In the genomic region with DNA sequence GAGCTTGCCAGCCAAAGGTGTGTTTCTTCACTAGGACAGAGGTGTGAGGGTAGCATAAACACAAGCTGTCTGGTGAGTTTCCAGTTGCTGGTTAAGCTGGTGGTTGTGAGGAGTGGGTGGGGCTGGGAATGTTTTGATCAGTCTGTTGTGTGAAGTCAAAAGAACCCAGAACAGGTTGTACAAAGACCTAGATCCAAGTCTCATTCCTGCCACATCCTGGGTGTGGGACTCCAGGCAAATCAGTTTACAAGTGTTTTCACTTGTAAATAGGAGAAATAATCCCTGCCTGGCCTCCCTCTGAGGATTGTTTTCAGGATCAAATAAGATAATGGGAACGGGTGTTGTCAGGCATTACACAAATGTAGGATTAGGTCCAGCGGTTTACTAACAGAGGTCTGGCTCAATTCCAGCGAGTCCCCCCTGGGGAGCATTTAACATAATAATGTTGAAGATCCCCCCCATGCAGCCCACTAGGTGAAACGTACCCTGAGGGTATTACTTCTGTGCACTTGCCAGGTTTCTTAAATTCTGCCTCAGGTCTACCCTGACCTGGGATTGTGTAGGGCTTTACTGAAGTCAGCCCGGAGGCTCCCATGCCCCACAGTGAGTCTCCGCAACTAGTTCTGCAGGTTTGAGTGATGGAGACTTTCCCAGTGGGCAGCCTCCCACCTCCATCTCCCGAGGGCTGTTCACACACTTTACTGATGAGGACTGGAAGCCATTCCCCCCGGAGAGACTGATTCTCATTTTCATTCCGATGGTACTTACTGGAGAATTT, we compare ENCODE assay signal across 2 cellular contexts.
TF ChIP-seq lines count a peak whose summit lies in the region.

No MANE protein-coding gene starts in this region.

TF ChIP-seq in A549, 52 proteins besides CTCF, POLR2A, EP300 and RAD21:
- TF ChIP-seq CBX8 (IDR thresholded peaks at IDR 0.05): no peak
- TF ChIP-seq RNF2 (IDR thresholded peaks at IDR 0.05; ENCODE audit: borderline replicate concordance, low read depth): no peak
- no peak for TF ChIP-seq PHF8 (IDR thresholded peaks at IDR 0.05; ENCODE audit: borderline replicate concordance, low read depth)
- no peak for TF ChIP-seq TFCP2L1 (CRISPR knock-in tag; IDR thresholded peaks at IDR 0.05)
- TF ChIP-seq NPAS2 (CRISPR knock-in tag; IDR thresholded peaks at IDR 0.05; ENCODE audit: borderline replicate concordance): no peak
- TF ChIP-seq TP53 (CRISPR knock-in tag; IDR thresholded peaks at IDR 0.05): no peak
- TF ChIP-seq HDAC2 (IDR thresholded peaks at IDR 0.05): no peak
- no peak for TF ChIP-seq NR3C1 (IDR thresholded peaks at IDR 0.05)

TF ChIP-seq in IMR-90, 13 proteins besides CTCF, POLR2A, EP300 and RAD21:
- TF ChIP-seq, protein P1, sequence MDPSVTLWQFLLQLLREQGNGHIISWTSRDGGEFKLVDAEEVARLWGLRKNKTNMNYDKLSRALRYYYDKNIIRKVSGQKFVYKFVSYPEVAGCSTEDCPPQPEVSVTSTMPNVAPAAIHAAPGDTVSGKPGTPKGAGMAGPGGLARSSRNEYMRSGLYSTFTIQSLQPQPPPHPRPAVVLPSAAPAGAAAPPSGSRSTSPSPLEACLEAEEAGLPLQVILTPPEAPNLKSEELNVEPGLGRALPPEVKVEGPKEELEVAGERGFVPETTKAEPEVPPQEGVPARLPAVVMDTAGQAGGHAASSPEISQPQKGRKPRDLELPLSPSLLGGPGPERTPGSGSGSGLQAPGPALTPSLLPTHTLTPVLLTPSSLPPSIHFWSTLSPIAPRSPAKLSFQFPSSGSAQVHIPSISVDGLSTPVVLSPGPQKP (IDR thresholded peaks at IDR 0.05; ENCODE audit: borderline replicate concordance, low read depth, low read length): no peak
- TF ChIP-seq MXI1 (IDR thresholded peaks at IDR 0.05; ENCODE audit: borderline replicate concordance, low read depth, low read length) (no peak), RFX5 (IDR thresholded peaks at IDR 0.05; ENCODE audit: low read depth, low read length) (no peak), CHD1 (IDR thresholded peaks at IDR 0.05; ENCODE audit: low read depth, low read length) (no peak), CEBPB (IDR thresholded peaks at IDR 0.05; ENCODE audit: low read depth, low read length) (no peak), NFE2L2 (IDR thresholded peaks at IDR 0.05; ENCODE audit: low read depth, low read length) (no peak), RCOR1 (IDR thresholded peaks at IDR 0.05; ENCODE audit: insufficient replicate concordance, low read length) (no peak), MAZ (IDR thresholded peaks at IDR 0.05; ENCODE audit: borderline replicate concordance, low read depth, low read length) (no peak), FOS (IDR thresholded peaks at IDR 0.05; ENCODE audit: low read depth, low read length) (no peak), SMC3 (IDR thresholded peaks at IDR 0.05; ENCODE audit: low read depth, low read length) (no peak), MAFK (IDR thresholded peaks at IDR 0.05; ENCODE audit: low read depth, low read length) (no peak), BHLHE40 (IDR thresholded peaks at IDR 0.05; ENCODE audit: low read depth, low read length) (no peak)
- TF ChIP-seq, protein P2, sequence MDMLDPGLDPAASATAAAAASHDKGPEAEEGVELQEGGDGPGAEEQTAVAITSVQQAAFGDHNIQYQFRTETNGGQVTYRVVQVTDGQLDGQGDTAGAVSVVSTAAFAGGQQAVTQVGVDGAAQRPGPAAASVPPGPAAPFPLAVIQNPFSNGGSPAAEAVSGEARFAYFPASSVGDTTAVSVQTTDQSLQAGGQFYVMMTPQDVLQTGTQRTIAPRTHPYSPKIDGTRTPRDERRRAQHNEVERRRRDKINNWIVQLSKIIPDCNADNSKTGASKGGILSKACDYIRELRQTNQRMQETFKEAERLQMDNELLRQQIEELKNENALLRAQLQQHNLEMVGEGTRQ (IDR thresholded peaks at IDR 0.05; ENCODE audit: low read depth, low read length): no peak
